Comparison of ENCODE assay signal across 15 cellular contexts in genomic region chr5:10604975-10605374, GRCh38.
"Had no signal": no experiment of that assay in that cellular context is flagged by ENCODE, and none has a peak within 500 bp of the region (broad histone marks: within the 10 kb centered on the region; RNA-seq: fewer than 3 reads in every experiment).

No MANE protein-coding gene starts in this region.

- H3K9me3 Mint-ChIP-seq: activated CD4-positive, alpha-beta memory T cell treated with anti-CD3 and anti-CD28 coated beads, Interleukin-2, amount 10 ng/mL, durations not matched to agents 7 days and 5 days; activated naive CD4-positive, alpha-beta T cell treated with anti-CD3 and anti-CD28 coated beads, Interleukin-2, amount 50 U/mL, for 72 hours; natural killer cell treated with Interleukin-12 subunit alpha and Interleukin-12 subunit beta and Interleukin-15 and Interleukin-18, amount 100 ng/mL, for 72 hours had no signal

- H3K36me3 Mint-ChIP-seq: natural killer cell treated with Interleukin-12 subunit alpha and Interleukin-12 subunit beta and Interleukin-15 and Interleukin-18, amount 100 ng/mL, for 72 hours had no signal

- H3K36me3 ChIP-seq: gastrocnemius medialis, left lung, tibial artery, vagina had no signal

- ATAC-seq: activated naive CD4-positive, alpha-beta T cell treated with anti-CD3 and anti-CD28 coated beads, Interleukin-2, amount 50 U/mL, for 72 hours; gastrocnemius medialis; left lung; natural killer cell treated with Interleukin-12 subunit alpha and Interleukin-12 subunit beta and Interleukin-15 and Interleukin-18, amount 100 ng/mL, for 72 hours; T-helper 17 cell had no signal

- H3K27me3 Mint-ChIP-seq: activated CD4-positive, alpha-beta memory T cell treated with anti-CD3 and anti-CD28 coated beads, Interleukin-2, amount 10 ng/mL, durations not matched to agents 7 days and 5 days; T-helper 17 cell had no signal

- H3K9me3 ChIP-seq: gastrocnemius medialis, left lung, tibial artery, vagina had no signal

- DNase-seq: activated CD4-positive, alpha-beta memory T cell treated with anti-CD3 and anti-CD28 coated beads, Interleukin-2, amount 10 ng/mL, durations not matched to agents 7 days and 5 days; activated CD4-positive, alpha-beta T cell treated with anti-CD3 and anti-CD28 coated beads for 4 hours; activated CD8-positive, alpha-beta memory T cell treated with anti-CD3 and anti-CD28 coated beads, Interleukin-2, amount 50 U/mL, for 4 hours; activated gamma-delta T cell; dorsolateral prefrontal cortex; erythroblast; gastrocnemius medialis; left lung; mesendoderm; stimulated activated CD4-positive, alpha-beta T cell treated with anti-CD3 and anti-CD28 coated beads, Interleukin-1b, Interleukin-23, amount 100 ng/mL, for 48 hours; T-helper 17 cell had no signal

- H3K27ac ChIP-seq: dorsolateral prefrontal cortex, left lung, tibial artery, vagina had no signal

- H3K27ac Mint-ChIP-seq: activated CD4-positive, alpha-beta memory T cell treated with anti-CD3 and anti-CD28 coated beads, Interleukin-2, amount 10 ng/mL, durations not matched to agents 7 days and 5 days; activated naive CD4-positive, alpha-beta T cell treated with anti-CD3 and anti-CD28 coated beads, Interleukin-2, amount 50 U/mL, for 72 hours; natural killer cell treated with Interleukin-12 subunit alpha and Interleukin-12 subunit beta and Interleukin-15 and Interleukin-18, amount 100 ng/mL, for 72 hours; T-helper 17 cell had no signal

- H3K27me3 ChIP-seq: dorsolateral prefrontal cortex, gastrocnemius medialis, left lung, tibial artery, vagina had no signal

- H3K4me3 Mint-ChIP-seq: activated CD4-positive, alpha-beta memory T cell treated with anti-CD3 and anti-CD28 coated beads, Interleukin-2, amount 10 ng/mL, durations not matched to agents 7 days and 5 days; natural killer cell treated with Interleukin-12 subunit alpha and Interleukin-12 subunit beta and Interleukin-15 and Interleukin-18, amount 100 ng/mL, for 72 hours; T-helper 17 cell had no signal

- H3K4me3 ChIP-seq: dorsolateral prefrontal cortex, gastrocnemius medialis, left lung, tibial artery, vagina had no signal
